In genomic region chr6:106318061-106318460, GRCh38 we compare ENCODE assay signal across 21 cellular contexts. TPM values are rescaled to one million over a fixed set of nuclear protein-coding genes. Genes with fewer than 3 reads are reported as not detected.
DNase-seq lines count a peak whose midpoint lies in the region; ATAC-seq and TF ChIP-seq lines count a peak whose summit lies in the region.
"Had no signal": no experiment of that assay in that cellular context is flagged by ENCODE, and none has a peak within 500 bp of the region (broad histone marks: within the 10 kb centered on the region; RNA-seq: fewer than 3 reads in every experiment).

No MANE protein-coding gene starts in this region.

- H4K91ac ChIP-seq in trophoblast cell (ENCODE audit: low read depth, low read length), result no peak overlapping the region

- H3K27me3 ChIP-seq in heart left ventricle (no peaks in the 10 kb centered on the region), trophoblast cell (ENCODE audit: insufficient read depth, low read length) (no peaks in the 10 kb centered on the region)
- H3K27me3 ChIP-seq: Peyer's patch had no signal

- H3K9me3 ChIP-seq in heart left ventricle (no peaks in the 10 kb centered on the region), trophoblast cell (ENCODE audit: insufficient read depth, low read depth, low read length) (no peaks in the 10 kb centered on the region)
- H3K9me3 ChIP-seq: Peyer's patch had no signal

- H2AK5ac ChIP-seq in trophoblast cell (ENCODE audit: low read length), result no peak overlapping the region

- H2BK5ac ChIP-seq in trophoblast cell (ENCODE audit: low read depth, low read length, poor library complexity), result no peak overlapping the region

- no peak overlapping the region for H3K9ac ChIP-seq in trophoblast cell (ENCODE audit: low read length)

- H3K36me3 Mint-ChIP-seq in activated CD8-positive, alpha-beta T cell treated with anti-CD3 and anti-CD28 coated beads, Interleukin-2, amount 10 ng/mL, durations not matched to agents 7 days and 5 days (ENCODE audit: low read depth), result peaks cover 25% of the 10 kb centered on the region

- CTCF ChIA-PET in activated CD8-positive, alpha-beta T cell treated with anti-CD3 and anti-CD28 coated beads, Interleukin-2, amount 10 ng/mL, durations not matched to agents 7 days and 5 days (lab: Charles Lee), result interaction anchor here (2.8 kb wide), 1 partner anchor 21 kb away, joined by 10 read pairs; no protein-coding TSS in a partner anchor

- H2BK120ac ChIP-seq in trophoblast cell (ENCODE audit: insufficient read depth, low read length, poor library complexity), result no peak overlapping the region

- intact Hi-C loops in left ventricle myocardium superior (cut with micrococcal nuclease) (no loop called here), heart left ventricle (cut with DNase I) (no loop called here)

- H3K27me3 Mint-ChIP-seq in activated CD8-positive, alpha-beta T cell treated with anti-CD3 and anti-CD28 coated beads, Interleukin-2, amount 10 ng/mL, durations not matched to agents 7 days and 5 days (ENCODE audit: low read depth), result no peaks in the 10 kb centered on the region
- H3K27me3 Mint-ChIP-seq: CD8-positive, alpha-beta memory T cell had no signal

- no peak overlapping the region for H3K18ac ChIP-seq in trophoblast cell (ENCODE audit: low read length)

- no peaks in the 10 kb centered on the region for H3K79me1 ChIP-seq in trophoblast cell (ENCODE audit: low read length)

- no peak overlapping the region for H2BK12ac ChIP-seq in trophoblast cell (ENCODE audit: low read length)

- H3K27ac ChIP-seq in heart left ventricle (no peak overlapping the region), VCaP (peak overlapping the region; percentile 42), trophoblast cell (ENCODE audit: low read depth, low read length) (no peak overlapping the region)
- H3K27ac ChIP-seq: C4-2B, Peyer's patch had no signal

- no peak overlapping the region for H3K4me3 Mint-ChIP-seq in activated CD8-positive, alpha-beta T cell treated with anti-CD3 and anti-CD28 coated beads, Interleukin-2, amount 10 ng/mL, durations not matched to agents 7 days and 5 days
- H3K4me3 Mint-ChIP-seq: CD8-positive, alpha-beta memory T cell had no signal

- H3K36me3 ChIP-seq in heart left ventricle (peaks cover 0 to 32% (median 20%) of the 10 kb centered on the region in 9 donors), trophoblast cell (ENCODE audit: control insufficient read depth in 1 of 2, insufficient read depth in 2 of 2, low read length in 2 of 2) (peaks cover 3% of the 10 kb centered on the region in 2 experiments)

- H3K4me1 ChIP-seq in heart left ventricle, result peaks cover 0 to 25% (median 11%) of the 10 kb centered on the region in 12 donors
- H3K4me1 ChIP-seq in trophoblast cell (ENCODE audit: control insufficient read depth in 1 of 2, insufficient read depth in 2 of 2, low read length in 2 of 2), result no peaks in the 10 kb centered on the region

- H3K4ac ChIP-seq in trophoblast cell (ENCODE audit: low read depth, low read length), result peak overlapping the region; percentile 19

- H3K79me2 ChIP-seq in trophoblast cell (ENCODE audit: control insufficient read depth, insufficient read depth, low read length, poor library complexity), result no peaks in the 10 kb centered on the region

- WGBS in heart left ventricle, 4 donors, result 43 to 58% (median 53%) methylated on average over 2 of the region's 2 CpGs
- no CpG with 5 or more reads among the region's 2 CpGs for WGBS in trophoblast cell (ENCODE audit: extremely low coverage, insufficient coverage, insufficient read length)

- no peak overlapping the region for H3K4me2 ChIP-seq in trophoblast cell (ENCODE audit: low read length)

- no peak for DNase-seq in left ventricle myocardium superior
- no peak for DNase-seq in heart left ventricle
- DNase-seq in trophoblast cell, result no peak
- DNase-seq in activated CD8-positive, alpha-beta T cell treated with anti-CD3 and anti-CD28 coated beads, Interleukin-2, amount 10 ng/mL, durations not matched to agents 7 days and 5 days, result no peak
- DNase-seq in NCI-H146 (lab: John Stamatoyannopoulos, UW), result no peak
- DNase-seq: CD8-positive, alpha-beta memory T cell; DMS53; EL; GF-D8; MM.1S; NCI-H1048; NCI-H1417 treated with DMSO at 0.1 percent for 48 hours; NCI-H1930; NCI-H2171 treated with DMSO at 0.1 percent for 48 hours; NCI-H526; Peyer's patch; SW 1271 had no signal

- no peak overlapping the region for H4K8ac ChIP-seq in trophoblast cell (ENCODE audit: low read depth, low read length)

- H3K4me1 Mint-ChIP-seq in activated CD8-positive, alpha-beta T cell treated with anti-CD3 and anti-CD28 coated beads, Interleukin-2, amount 10 ng/mL, durations not matched to agents 7 days and 5 days (ENCODE audit: low read depth), result peaks cover 36% of the 10 kb centered on the region

- no peak overlapping the region for H3K23ac ChIP-seq in trophoblast cell (ENCODE audit: low read length)

- no peak for TF ChIP-seq CTCF in heart left ventricle (IDR thresholded peaks at IDR 0.05)
- no peak for TF ChIP-seq CTCF in VCaP (conservative IDR thresholded peaks at IDR 0.05)

- POLR2A ChIA-PET in activated CD8-positive, alpha-beta T cell treated with anti-CD3 and anti-CD28 coated beads, Interleukin-2, amount 10 ng/mL, durations not matched to agents 7 days and 5 days (lab: Charles Lee), result no interaction called here

- H3K9me3 Mint-ChIP-seq in activated CD8-positive, alpha-beta T cell treated with anti-CD3 and anti-CD28 coated beads, Interleukin-2, amount 10 ng/mL, durations not matched to agents 7 days and 5 days (ENCODE audit: insufficient read depth), result no peaks in the 10 kb centered on the region
- H3K9me3 Mint-ChIP-seq: CD8-positive, alpha-beta memory T cell had no signal

- no peak for TF ChIP-seq POLR2A in heart left ventricle (IDR thresholded peaks at IDR 0.05)

- H2AFZ ChIP-seq in trophoblast cell (ENCODE audit: insufficient read depth, low read length, poor library complexity), result no peak overlapping the region

- no peak overlapping the region for H3K27ac Mint-ChIP-seq in activated CD8-positive, alpha-beta T cell treated with anti-CD3 and anti-CD28 coated beads, Interleukin-2, amount 10 ng/mL, durations not matched to agents 7 days and 5 days

- H3K4me3 ChIP-seq in heart left ventricle, result no peak overlapping the region
- no peak overlapping the region for H3K4me3 ChIP-seq in trophoblast cell (ENCODE audit: low read depth, low read length)
- H3K4me3 ChIP-seq: Peyer's patch had no signal

- no peak overlapping the region for H4K12ac ChIP-seq in trophoblast cell (ENCODE audit: low read depth, low read length)

- ATAC-seq in left ventricle myocardium superior (peak; percentile 26), heart left ventricle (no peak), esophagus mucosa (no peak)
- no peak for ATAC-seq in activated CD8-positive, alpha-beta T cell treated with anti-CD3 and anti-CD28 coated beads, Interleukin-2, amount 10 ng/mL, durations not matched to agents 7 days and 5 days
- ATAC-seq: HCT116 had no signal

- no peak overlapping the region for H3K14ac ChIP-seq in trophoblast cell (ENCODE audit: low read length)

RNA-seq across cellular contexts. Expression of gene ATG5, which starts 7.5 kb away (rescaled TPM):
- 16.6 TPM for total RNA-seq in left ventricle myocardium superior
- total RNA-seq in heart left ventricle, result 10 to 100 TPM; 12.6 to 23.9 (median 14.3) TPM
- polyA plus RNA-seq in heart left ventricle, result 10 to 100 TPM in 1 of 2 donors, 1 to 10 TPM in 1; 8.8 to 20.1 TPM
- 26.3 and 26.4 TPM in 2 replicates for polyA plus RNA-seq in trophoblast cell (2013)
- 10 to 100 TPM; 31.6 to 36.0 TPM for total RNA-seq in activated CD8-positive, alpha-beta T cell treated with anti-CD3 and anti-CD28 coated beads, Interleukin-2, amount 10 ng/mL, durations not matched to agents 7 days and 5 days
- total RNA-seq in esophagus mucosa, result 19.9 TPM

RNA-seq across cellular contexts. Expression of gene CRYBG1, which starts 42.5 kb away (rescaled TPM):
- 2.0 TPM for total RNA-seq in left ventricle myocardium superior
- total RNA-seq in heart left ventricle, result 10 to 100 TPM in 1 of 9 donors, 1 to 10 TPM in 7, under 1 TPM in 1; 0.86 to 17.7 (median 1.6) TPM
- 1 to 10 TPM in 1 of 2 donors, under 1 TPM in 1; 0.42 to 1.0 TPM for polyA plus RNA-seq in heart left ventricle
- polyA plus RNA-seq in trophoblast cell (2013), result 7.2 and 7.8 TPM in 2 replicates
- 10 to 100 TPM; 34.9 to 36.8 TPM for total RNA-seq in activated CD8-positive, alpha-beta T cell treated with anti-CD3 and anti-CD28 coated beads, Interleukin-2, amount 10 ng/mL, durations not matched to agents 7 days and 5 days
- 124 TPM for total RNA-seq in esophagus mucosa
